15 cellular contexts compared by ENCODE assay signal in genomic region chr7:47329320-47329926, GRCh38.
DNase-seq lines count a peak whose midpoint lies in the region; TF ChIP-seq lines count a peak whose summit lies in the region.
"Had no signal": no experiment of that assay in that cellular context is flagged by ENCODE, and none has a peak within 500 bp of the region (broad histone marks: within the 10 kb centered on the region; RNA-seq: fewer than 3 reads in every experiment).

No MANE protein-coding gene starts in this region.

- H3K4me1 ChIP-seq in NT2/D1 (ENCODE audit: insufficient read depth, insufficient read length) (peaks cover 45% of the 10 kb centered on the region), subcutaneous abdominal adipose tissue (ENCODE audit: control insufficient read depth in 5 of 5, insufficient read depth in 5 of 5, low read length in 5 of 5) (peaks cover 6 to 34% (median 29%) of the 10 kb centered on the region in 5 donors)

- no peak overlapping the region for H3K4me3 Mint-ChIP-seq in endothelial cell (ENCODE audit: unreplicated experiment)
- H3K4me3 Mint-ChIP-seq: activated B cell treated with CpG ODN at 0.5 μM for 24 hours; activated T-helper 1 cell treated with anti-CD3 and anti-CD28 coated beads, Interleukin-12 subunit alpha, Interleukin-12 subunit beta, Interleukin-2, Interleukin-4 antibody, amounts not matched to agents 30 ng/mL and 10 ng/mL and 1 ng/mL, durations not matched to agents 14 hours and 24 hours and 36 hours; CD8-positive, alpha-beta T cell had no signal

- peak overlapping the region; percentile 75 for H3K27ac ChIP-seq in subcutaneous abdominal adipose tissue (ENCODE audit: low read depth, low read length)
- H3K27ac ChIP-seq: KMS-11 had no signal

- no peak for DNase-seq in NT2/D1 (ENCODE audit: low read depth, low spot score)
- peak; percentile 31 for DNase-seq in endothelial cell (ENCODE audit: low spot score)
- DNase-seq in lung microvascular endothelial cell (ENCODE audit: low read depth in 2 of 2) = peak; percentile 70 to 85
- DNase-seq in stimulated activated CD8-positive, alpha-beta memory T cell treated with anti-CD3 and anti-CD28 coated beads, Interleukin-4, amount 100 ng/mL, for 48 hours = no peak
- DNase-seq in NCI-H2081 (lab: John Stamatoyannopoulos, UW) = no peak
- DNase-seq in central memory CD4-positive, alpha-beta T cell = no peak
- DNase-seq in activated effector memory CD4-positive, alpha-beta T cell treated with anti-CD3 and anti-CD28 coated beads, Interleukin-2, amount 50 U/mL, for 16 hours = no peak
- DNase-seq: activated B cell treated with CpG ODN at 0.5 μM for 24 hours; CD8-positive, alpha-beta T cell; colonic mucosa; GOT3; NCI-H446 had no signal

- H3K27me3 ChIP-seq in NT2/D1 (ENCODE audit: insufficient read depth, insufficient read length) = no peaks in the 10 kb centered on the region
- H3K27me3 ChIP-seq in subcutaneous abdominal adipose tissue (ENCODE audit: control insufficient read depth in 5 of 5, insufficient read depth in 4 of 5, low read length in 5 of 5) = no peaks in the 10 kb centered on the region
- H3K27me3 ChIP-seq: colonic mucosa had no signal

- H3K36me3 Mint-ChIP-seq in endothelial cell (ENCODE audit: low read depth, unreplicated experiment) = peaks cover 6% of the 10 kb centered on the region
- H3K36me3 Mint-ChIP-seq: CD8-positive, alpha-beta T cell had no signal

- H3K36me3 ChIP-seq in NT2/D1 (ENCODE audit: insufficient read depth, insufficient read length, low read length) (peaks cover 43% of the 10 kb centered on the region), subcutaneous abdominal adipose tissue (ENCODE audit: control insufficient read depth in 5 of 5, insufficient read depth in 5 of 5, low read length in 5 of 5) (peaks cover 4 to 49% (median 16%) of the 10 kb centered on the region in 5 donors)
- H3K36me3 ChIP-seq: colonic mucosa had no signal

- no peak overlapping the region for H3K4me3 ChIP-seq in NT2/D1 (ENCODE audit: insufficient read length, low read depth)
- H3K4me3 ChIP-seq in subcutaneous abdominal adipose tissue (ENCODE audit: low read depth in 1 of 5, low read length in 5 of 5) = peak overlapping the region in 1 of 5 donors; percentile 27
- H3K4me3 ChIP-seq: colonic mucosa had no signal

- H3K9me3 ChIP-seq in NT2/D1 (ENCODE audit: insufficient read depth, low read length) (no peaks in the 10 kb centered on the region), subcutaneous abdominal adipose tissue (ENCODE audit: control insufficient read depth in 5 of 5, low read length in 5 of 5) (no peaks in the 10 kb centered on the region)
- H3K9me3 ChIP-seq: colonic mucosa had no signal

- H3K9ac ChIP-seq in NT2/D1 (ENCODE audit: insufficient read length, low read depth) (peak overlapping the region; percentile 23), subcutaneous abdominal adipose tissue (ENCODE audit: low read length in 5 of 5) (peak overlapping the region in 1 of 5 donors; percentile 44)
- H3K9ac ChIP-seq: KMS-11 had no signal

- no peaks in the 10 kb centered on the region for H3K9me3 Mint-ChIP-seq in endothelial cell (ENCODE audit: unreplicated experiment)
- H3K9me3 Mint-ChIP-seq: activated B cell treated with CpG ODN at 0.5 μM for 24 hours; activated T-helper 1 cell treated with anti-CD3 and anti-CD28 coated beads, Interleukin-12 subunit alpha, Interleukin-12 subunit beta, Interleukin-2, Interleukin-4 antibody, amounts not matched to agents 30 ng/mL and 10 ng/mL and 1 ng/mL, durations not matched to agents 14 hours and 24 hours and 36 hours; CD8-positive, alpha-beta T cell had no signal

- peaks cover 29% of the 10 kb centered on the region for H3K4me1 Mint-ChIP-seq in endothelial cell (ENCODE audit: unreplicated experiment)

- peaks cover 12% of the 10 kb centered on the region for H3K27me3 Mint-ChIP-seq in endothelial cell (ENCODE audit: unreplicated experiment)
- H3K27me3 Mint-ChIP-seq: activated B cell treated with CpG ODN at 0.5 μM for 24 hours had no signal

- no peak for TF ChIP-seq CTCF in endothelial cell (IDR thresholded peaks at IDR 0.05; ENCODE audit: unreplicated experiment)

- peak overlapping the region; percentile 81 for H3K27ac Mint-ChIP-seq in endothelial cell (ENCODE audit: unreplicated experiment)
- H3K27ac Mint-ChIP-seq: activated B cell treated with CpG ODN at 0.5 μM for 24 hours; activated T-helper 1 cell treated with anti-CD3 and anti-CD28 coated beads, Interleukin-12 subunit alpha, Interleukin-12 subunit beta, Interleukin-2, Interleukin-4 antibody, amounts not matched to agents 30 ng/mL and 10 ng/mL and 1 ng/mL, durations not matched to agents 14 hours and 24 hours and 36 hours; CD8-positive, alpha-beta T cell had no signal

Comparison
In these comparisons a context has a peak if more than half of its experiments do, and no peak if none do; other contexts are left out.
1. DNase-seq: peak in endothelial cell (single experiment) and lung microvascular endothelial cell (2 of 2); none in NT2/D1 (single experiment), stimulated activated CD8-positive, alpha-beta memory T cell treated with anti-CD3 and anti-CD28 coated beads, Interleukin-4, amount 100 ng/mL, for 48 hours (single experiment), NCI-H2081 (0 of 2), central memory CD4-positive, alpha-beta T cell (single experiment) and activated effector memory CD4-positive, alpha-beta T cell treated with anti-CD3 and anti-CD28 coated beads, Interleukin-2, amount 50 U/mL, for 16 hours (single experiment).